23 cellular contexts compared by ENCODE assay signal in the genomic region with DNA sequence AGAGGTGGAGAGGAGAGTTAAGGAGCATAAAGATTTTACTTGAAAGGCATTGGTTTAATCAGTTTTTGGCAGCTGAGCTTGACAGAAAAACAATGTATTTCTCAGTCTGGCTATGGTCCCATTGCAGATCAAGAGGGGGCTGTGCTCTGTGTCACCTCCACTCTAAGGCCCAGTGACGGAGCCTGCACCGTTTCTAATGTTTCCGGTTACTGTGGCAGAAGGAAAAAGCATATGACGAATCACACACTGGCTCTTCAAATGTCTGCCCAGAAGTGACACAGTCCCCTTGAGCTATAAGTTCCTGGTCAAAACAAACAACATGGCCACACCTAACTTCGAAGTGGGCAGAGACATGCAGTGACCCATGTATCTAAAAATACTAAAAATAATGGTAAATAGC.
A peak's percentile ranks its signal among the peaks of the same experiment; 100 is the strongest.
DNase-seq lines count a peak whose midpoint lies in the region; ATAC-seq, FAIRE-seq and TF ChIP-seq lines count a peak whose summit lies in the region.
"Had no signal": no experiment of that assay in that cellular context is flagged by ENCODE, and none has a peak within 500 bp of the region (broad histone marks: within the 10 kb centered on the region; RNA-seq: fewer than 3 reads in every experiment).

No MANE protein-coding gene starts in this region.

- ATAC-seq in left colon, result no peak

- DNase-seq in RPMI7951 (ENCODE audit: low read depth), result peak; percentile 30
- peak; percentile 47 for DNase-seq in endothelial cell of umbilical vein (ENCODE audit: low read depth, low spot score)
- DNase-seq in thyroid gland, result peak; percentile 7 to 15
- no peak for DNase-seq in NOMO-1 treated with DMSO at 0.1 percent for 48 hours (lab: John Stamatoyannopoulos, UW; ENCODE audit: unreplicated experiment)
- DNase-seq in left colon, result no peak
- DNase-seq in NAMALWA (ENCODE audit: low spot score), result no peak
- DNase-seq: 8988T; ACHN; BE2C; C1 segment of cervical spinal cord; Caco-2; Calu3; CD4-positive, alpha-beta memory T cell; CD4-positive, CD25-positive, alpha-beta regulatory T cell; CD8-positive, alpha-beta memory T cell; DMS79 treated with DMSO at 0.1 percent for 48 hours; GF-D8 had no signal

- H3K9ac ChIP-seq in endothelial cell of umbilical vein (replicated peaks; ENCODE audit: extremely low read depth, insufficient read depth, low read length), result no peak overlapping the region
- H3K9ac ChIP-seq: BLaER1 had no signal

- WGBS in thyroid gland, 2 donors, result 31 to 42% methylated on average over 5 of the region's 5 CpGs

- TF ChIP-seq CTCF in endothelial cell of umbilical vein (IDR thresholded peaks at IDR 0.05; ENCODE audit: extremely low read depth in 1 of 2, insufficient read depth in 1 of 2, low read depth in 1 of 2, low read length in 2 of 2) (no peak), thyroid gland (IDR thresholded peaks at IDR 0.05) (no peak)

- H3K36me3 ChIP-seq in endothelial cell of umbilical vein (ENCODE audit: control insufficient read depth in 2 of 2, extremely low read depth in 1 of 2, insufficient read depth in 2 of 2, low read length in 2 of 2) (no peaks in the 10 kb centered on the region), thyroid gland (no peaks in the 10 kb centered on the region)
- H3K36me3 ChIP-seq: BE2C had no signal

- no peaks in the 10 kb centered on the region for H3K9me1 ChIP-seq in endothelial cell of umbilical vein (replicated peaks; ENCODE audit: control insufficient read depth, extremely low read depth, insufficient read depth, low read length)

- H3K9me3 ChIP-seq in endothelial cell of umbilical vein (replicated peaks; ENCODE audit: control insufficient read depth, insufficient read depth, low read length) (no peaks in the 10 kb centered on the region), thyroid gland (no peaks in the 10 kb centered on the region)
- H3K9me3 ChIP-seq: BE2C, Caco-2 had no signal

- no peak overlapping the region for H2AFZ ChIP-seq in endothelial cell of umbilical vein (ENCODE audit: low read depth, low read length)

- no peak overlapping the region for H3K4me3 ChIP-seq in endothelial cell of umbilical vein (replicated peaks in 1 of 3; ENCODE audit: insufficient read depth in 1 of 3, low read depth in 1 of 3, low read length in 3 of 3)
- no peak overlapping the region for H3K4me3 ChIP-seq in thyroid gland (replicated peaks in 1 of 3)
- H3K4me3 ChIP-seq: BLaER1 had no signal

- H3K27ac ChIP-seq in endothelial cell of umbilical vein (ENCODE audit: insufficient read depth, low read depth, low read length) (no peak overlapping the region), thyroid gland (no peak overlapping the region)
- H3K27ac ChIP-seq: BLaER1 had no signal

- intact Hi-C loops in endothelial cell of umbilical vein (cut with micrococcal nuclease), result no loop called here
- intact Hi-C loops in thyroid gland (cut with DNase I), result no loop called here
- intact Hi-C loops in left colon (cut with DNase I, micrococcal nuclease), result no loop called here

- H4K20me1 ChIP-seq in endothelial cell of umbilical vein (replicated peaks; ENCODE audit: control insufficient read depth, extremely low read depth, insufficient read depth, low read length), result no peaks in the 10 kb centered on the region
- H4K20me1 ChIP-seq: BLaER1 had no signal

- CTCF ChIA-PET in endothelial cell of umbilical vein (lab: Charles Lee), result no interaction called here

- FAIRE-seq in endothelial cell of umbilical vein (lab: Jason Lieb, UNC), result no peak
- FAIRE-seq: A204.1, D721Med, G401.6, GM12891, GM19239 had no signal

- POLR2A ChIA-PET in endothelial cell of umbilical vein (lab: Charles Lee), result no interaction called here

- no peaks in the 10 kb centered on the region for H3K27me3 ChIP-seq in endothelial cell of umbilical vein (ENCODE audit: control insufficient read depth in 2 of 2, insufficient read depth in 2 of 2, low read length in 2 of 2)
- H3K27me3 ChIP-seq in thyroid gland, result no peaks in the 10 kb centered on the region
- H3K27me3 ChIP-seq: BE2C, BLaER1 had no signal

- H3K4me1 ChIP-seq in endothelial cell of umbilical vein (ENCODE audit: control insufficient read depth, extremely low read depth, insufficient read depth, low read length) (peaks cover 8% of the 10 kb centered on the region), thyroid gland (no peaks in the 10 kb centered on the region)
- H3K4me1 ChIP-seq: Caco-2 had no signal

- BruUV-seq in endothelial cell of umbilical vein (replicated peaks; lab: Mats Ljungman, UMichigan), result no TSS peak

- H3K79me2 ChIP-seq in endothelial cell of umbilical vein (ENCODE audit: control insufficient read depth, insufficient read depth, low read length), result no peaks in the 10 kb centered on the region

- no peak overlapping the region for H3K4me2 ChIP-seq in endothelial cell of umbilical vein (ENCODE audit: insufficient read depth, low read length)
- H3K4me2 ChIP-seq: BLaER1 had no signal

- dilution Hi-C loops in endothelial cell of umbilical vein (cut with MboI; ENCODE audit: extremely low pct_ligation_motif_present, low sequenced_read_pairs), result no loop called here

- TF ChIP-seq POLR2A in endothelial cell of umbilical vein (IDR thresholded peaks at IDR 0.05; ENCODE audit: low read depth, low read length) (no peak), thyroid gland (IDR thresholded peaks at IDR 0.05) (no peak)

TF ChIP-seq in endothelial cell of umbilical vein, 7 proteins besides CTCF, POLR2A, EP300 and RAD21:
- TF ChIP-seq MYC (IDR thresholded peaks at IDR 0.05; ENCODE audit: low read depth, low read length) (no peak), FOS (IDR thresholded peaks at IDR 0.05; ENCODE audit: borderline replicate concordance, insufficient read depth, low read length) (no peak), MAX (IDR thresholded peaks at IDR 0.05; ENCODE audit: insufficient read depth, insufficient read length) (no peak), EZH2 (IDR thresholded peaks at IDR 0.05; ENCODE audit: borderline replicate concordance, low read depth, low read length, severe bottlenecking) (no peak), GATA2 (IDR thresholded peaks at IDR 0.05; ENCODE audit: insufficient read depth, insufficient read length, low read depth, low read length) (no peak), POLR2AphosphoS5 (IDR thresholded peaks at IDR 0.05; ENCODE audit: insufficient read depth, low read depth, low read length) (no peak), JUN (IDR thresholded peaks at IDR 0.05; ENCODE audit: borderline replicate concordance, insufficient read depth, insufficient read length, low read depth) (no peak)

Comparison
In these comparisons a context has a peak if more than half of its experiments do, and no peak if none do; other contexts are left out.
1. DNase-seq: peak in RPMI7951 (single experiment), endothelial cell of umbilical vein (single experiment) and thyroid gland (2 of 2); none in NOMO-1 treated with DMSO at 0.1 percent for 48 hours (single experiment), left colon (0 of 2) and NAMALWA (single experiment).